ENCODE assay signal across 9 cellular contexts in the genomic region with DNA sequence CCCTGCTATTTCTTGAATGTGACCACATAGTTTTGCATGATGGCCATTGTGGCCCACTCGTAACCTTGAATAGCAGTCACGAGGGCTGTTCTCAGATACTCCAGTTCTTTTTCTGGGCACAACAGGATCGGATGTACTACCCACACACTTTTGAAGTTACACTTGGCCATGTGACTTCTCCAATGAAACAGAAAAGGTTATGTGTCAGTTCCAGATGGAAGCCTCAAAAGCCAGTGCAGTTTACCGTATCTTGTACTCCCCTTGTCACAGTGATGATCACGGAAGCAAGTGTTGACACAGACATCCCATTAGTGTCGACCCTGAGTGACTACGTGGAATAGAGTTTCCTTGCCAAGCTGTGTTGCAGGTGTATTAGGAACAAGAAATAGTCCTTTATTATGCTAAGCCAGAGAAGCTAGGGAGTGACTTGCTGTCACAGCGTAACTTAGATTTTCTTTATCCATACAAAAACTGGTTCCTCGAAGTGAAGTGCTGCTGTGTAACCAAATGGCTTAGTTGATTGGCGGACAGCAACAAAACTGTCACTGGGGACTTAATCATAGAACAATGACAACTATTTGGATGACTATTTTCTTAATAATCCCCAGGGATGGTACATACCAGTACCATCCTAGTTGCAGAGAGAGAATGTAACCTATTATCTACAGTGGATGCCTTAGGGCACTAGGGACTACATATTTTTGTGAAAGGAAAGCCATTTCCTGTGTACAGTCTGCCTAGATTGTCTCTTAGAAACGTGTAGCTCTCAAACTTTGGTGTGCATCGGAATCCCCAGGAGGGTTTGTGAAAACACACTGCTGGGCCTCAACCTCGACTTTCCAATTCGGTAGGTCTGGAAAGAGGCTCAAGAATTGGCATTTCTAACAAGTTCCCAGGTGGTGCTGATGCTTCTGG.
A peak's percentile ranks its signal among the peaks of the same experiment; 100 is the strongest.
DNase-seq lines count a peak whose midpoint lies in the region; ATAC-seq, FAIRE-seq and TF ChIP-seq lines count a peak whose summit lies in the region.
"Had no signal": no experiment of that assay in that cellular context is flagged by ENCODE, and none has a peak within 500 bp of the region (broad histone marks: within the 10 kb centered on the region; RNA-seq: fewer than 3 reads in every experiment).

No MANE protein-coding gene starts in this region.

- CTCF ChIA-PET in activated CD4-positive, alpha-beta T cell treated with anti-CD3 and anti-CD28 coated beads for 36 hours (lab: Charles Lee) = interaction anchor here (0.7 to 2.0 kb wide), 4 partner anchors 13 to 407 kb away, joined by 3 to 4 read pairs (median 3); no protein-coding TSS in a partner anchor
- CTCF ChIA-PET in activated CD4-positive, alpha-beta T cell treated with anti-CD3 and anti-CD28 coated beads, Interleukin-2, amount 10 ng/mL, durations not matched to agents 7 days and 5 days (lab: Charles Lee) = interaction anchor here (0.6 to 2.2 kb wide), 6 partner anchors 10 to 404 kb away, joined by 3 to 8 read pairs (median 5); no protein-coding TSS in a partner anchor

- H4K20me1 ChIP-seq in GM23338 (replicated peaks; ENCODE audit: insufficient read depth) = no peaks in the 10 kb centered on the region

- no peak overlapping the region for H3K4me3 Mint-ChIP-seq in activated CD4-positive, alpha-beta T cell treated with anti-CD3 and anti-CD28 coated beads for 36 hours
- no peak overlapping the region for H3K4me3 Mint-ChIP-seq in activated CD4-positive, alpha-beta T cell treated with anti-CD3 and anti-CD28 coated beads, Interleukin-2, amount 10 ng/mL, durations not matched to agents 7 days and 5 days
- H3K4me3 Mint-ChIP-seq in GM23338 = no peak overlapping the region

- peaks cover 48% of the 10 kb centered on the region for H3K4me1 Mint-ChIP-seq in activated CD4-positive, alpha-beta T cell treated with anti-CD3 and anti-CD28 coated beads for 36 hours
- H3K4me1 Mint-ChIP-seq in activated CD4-positive, alpha-beta T cell treated with anti-CD3 and anti-CD28 coated beads, Interleukin-2, amount 10 ng/mL, durations not matched to agents 7 days and 5 days = peaks cover 75% of the 10 kb centered on the region
- H3K4me1 Mint-ChIP-seq in GM23338 = peaks cover 20% of the 10 kb centered on the region

- H2AFZ ChIP-seq in GM23338 = no peak overlapping the region

- no peaks in the 10 kb centered on the region for H3F3A ChIP-seq in GM23338 (replicated peaks; ENCODE audit: low read depth)

- POLR2A ChIA-PET in activated CD4-positive, alpha-beta T cell treated with anti-CD3 and anti-CD28 coated beads for 36 hours (lab: Charles Lee) = interaction anchor here (0.7 kb wide), 1 partner anchor 10 kb away, joined by 3 read pairs; no protein-coding TSS in a partner anchor
- POLR2A ChIA-PET in activated CD4-positive, alpha-beta T cell treated with anti-CD3 and anti-CD28 coated beads, Interleukin-2, amount 10 ng/mL, durations not matched to agents 7 days and 5 days (lab: Charles Lee) = no interaction called here

- ATAC-seq in activated CD4-positive, alpha-beta T cell treated with anti-CD3 and anti-CD28 coated beads for 36 hours = peak; percentile 47
- ATAC-seq in GM23338 = no peak

- H3K4me3 ChIP-seq in thyroid gland (replicated peaks in 1 of 3) = no peak overlapping the region
- no peak overlapping the region for H3K4me3 ChIP-seq in GM23338

- intact Hi-C loops in activated CD4-positive, alpha-beta T cell treated with anti-CD3 and anti-CD28 coated beads for 36 hours (cut with DNase I, micrococcal nuclease) = no loop called here
- intact Hi-C loops in thyroid gland (cut with DNase I) = no loop called here

- H3K4me1 ChIP-seq in thyroid gland = peaks cover 24 to 36% of the 10 kb centered on the region in 2 donors
- H3K4me1 ChIP-seq in GM23338 (ENCODE audit: insufficient read depth) = peaks cover 6% of the 10 kb centered on the region

- peak in 1 of 6 experiments; percentile 25 for TF ChIP-seq CTCF in thyroid gland (IDR thresholded peaks at IDR 0.05)
- no peak for TF ChIP-seq CTCF in GM23338 (conservative IDR thresholded peaks at IDR 0.05; ENCODE audit: low read depth in 2 of 2)

- H3K9me3 Mint-ChIP-seq in activated CD4-positive, alpha-beta T cell treated with anti-CD3 and anti-CD28 coated beads for 36 hours (ENCODE audit: low read depth) = no peaks in the 10 kb centered on the region
- no peaks in the 10 kb centered on the region for H3K9me3 Mint-ChIP-seq in activated CD4-positive, alpha-beta T cell treated with anti-CD3 and anti-CD28 coated beads, Interleukin-2, amount 10 ng/mL, durations not matched to agents 7 days and 5 days
- H3K9me3 Mint-ChIP-seq in GM23338 = no peaks in the 10 kb centered on the region; the same call in 1 of the 3 replicates

- H3K36me3 Mint-ChIP-seq in activated CD4-positive, alpha-beta T cell treated with anti-CD3 and anti-CD28 coated beads for 36 hours (ENCODE audit: low read depth) = no peaks in the 10 kb centered on the region
- H3K36me3 Mint-ChIP-seq in activated CD4-positive, alpha-beta T cell treated with anti-CD3 and anti-CD28 coated beads, Interleukin-2, amount 10 ng/mL, durations not matched to agents 7 days and 5 days (ENCODE audit: low read depth) = no peaks in the 10 kb centered on the region
- H3K36me3 Mint-ChIP-seq in GM23338 (ENCODE audit: low read depth) = peaks cover 5% of the 10 kb centered on the region; the same call in 1 of the 3 replicates

- peaks cover 4% of the 10 kb centered on the region for H3K27me3 Mint-ChIP-seq in activated CD4-positive, alpha-beta T cell treated with anti-CD3 and anti-CD28 coated beads for 36 hours
- peaks cover 6% of the 10 kb centered on the region for H3K27me3 Mint-ChIP-seq in activated CD4-positive, alpha-beta T cell treated with anti-CD3 and anti-CD28 coated beads, Interleukin-2, amount 10 ng/mL, durations not matched to agents 7 days and 5 days
- peaks cover 7% of the 10 kb centered on the region for H3K27me3 Mint-ChIP-seq in GM23338 (ENCODE audit: insufficient read depth, low read depth, poor library complexity)

- H3K27me3 ChIP-seq in thyroid gland = no peaks in the 10 kb centered on the region
- no peaks in the 10 kb centered on the region for H3K27me3 ChIP-seq in GM23338 (ENCODE audit: insufficient read depth)

- peaks cover 2 to 6% of the 10 kb centered on the region in 2 donors for H3K36me3 ChIP-seq in thyroid gland
- no peaks in the 10 kb centered on the region for H3K36me3 ChIP-seq in GM23338 (ENCODE audit: insufficient read depth)

- H3K79me2 ChIP-seq in GM23338 (replicated peaks; ENCODE audit: insufficient read depth) = no peaks in the 10 kb centered on the region

- peak in 1 of 2 donors; percentile 64 for TF ChIP-seq POLR2A in thyroid gland (IDR thresholded peaks at IDR 0.05)

- no peaks in the 10 kb centered on the region for H3K9me3 ChIP-seq in thyroid gland

- 30 to 43% methylated on average over 14 of the region's 14 CpGs for WGBS in thyroid gland, 2 donors

- H3K9me2 ChIP-seq in GM23338 (ENCODE audit: insufficient read depth) = no peaks in the 10 kb centered on the region

- H3K4me2 ChIP-seq in GM23338 = no peak overlapping the region

- peak; percentile 24 for DNase-seq in activated CD4-positive, alpha-beta T cell treated with anti-CD3 and anti-CD28 coated beads for 36 hours
- DNase-seq in activated CD4-positive, alpha-beta T cell treated with anti-CD3 and anti-CD28 coated beads, Interleukin-2, amount 10 ng/mL, durations not matched to agents 7 days and 5 days = no peak
- peak; percentile 17 for DNase-seq in NCI-H2171 (lab: John Stamatoyannopoulos, UW)
- peak; percentile 77 for DNase-seq in fibroblast of gingiva (ENCODE audit: low read depth)
- peak; percentile 84 to 86 for DNase-seq in thyroid gland
- no peak for DNase-seq in ecto neural progenitor cell (ENCODE audit: low spot score)
- DNase-seq in HTR-8/SVneo (ENCODE audit: insufficient read length, low spot score) = no peak
- no peak for DNase-seq in GM23338 (ENCODE audit: low spot score)

- no peak overlapping the region for H3K27ac Mint-ChIP-seq in activated CD4-positive, alpha-beta T cell treated with anti-CD3 and anti-CD28 coated beads for 36 hours
- no peak overlapping the region for H3K27ac Mint-ChIP-seq in activated CD4-positive, alpha-beta T cell treated with anti-CD3 and anti-CD28 coated beads, Interleukin-2, amount 10 ng/mL, durations not matched to agents 7 days and 5 days
- no peak overlapping the region for H3K27ac Mint-ChIP-seq in GM23338

- H3K27ac ChIP-seq in thyroid gland = peak overlapping the region; percentile 96 to 100 (median 98)
- no peak overlapping the region for H3K27ac ChIP-seq in GM23338 (ENCODE audit: low read depth)

- no peak for FAIRE-seq in HTR-8/SVneo (lab: Jason Lieb, UNC)
- FAIRE-seq: colon had no signal

TF ChIP-seq in GM23338, 12 proteins besides CTCF, POLR2A, EP300 and RAD21:
- TF ChIP-seq POLR2AphosphoS5 (IDR thresholded peaks at IDR 0.05; ENCODE audit: low read depth) = no peak
- no peak for TF ChIP-seq JUNB (IDR thresholded peaks at IDR 0.05; ENCODE audit: unreplicated experiment)
- TF ChIP-seq ZNF114 (CRISPR knock-in tag; IDR thresholded peaks at IDR 0.05) = no peak

Comparison
In these comparisons a context has a peak if more than half of its experiments do, and no peak if none do; other contexts are left out.
1. DNase-seq: peak in activated CD4-positive, alpha-beta T cell treated with anti-CD3 and anti-CD28 coated beads for 36 hours (single experiment), NCI-H2171 (single experiment), fibroblast of gingiva (single experiment) and thyroid gland (2 of 2); none in activated CD4-positive, alpha-beta T cell treated with anti-CD3 and anti-CD28 coated beads, Interleukin-2, amount 10 ng/mL, durations not matched to agents 7 days and 5 days (single experiment), ecto neural progenitor cell (single experiment), HTR-8/SVneo (single experiment) and GM23338 (single experiment).